Comparison of ENCODE assay signal across 14 cellular contexts in genomic region chr4:1244081-1244977, GRCh38. TPM values are rescaled to one million over a fixed set of nuclear protein-coding genes. Genes with fewer than 3 reads are reported as not detected.
A peak's percentile ranks its signal among the peaks of the same experiment; 100 is the strongest.
DNase-seq lines count a peak whose midpoint lies in the region; ATAC-seq, FAIRE-seq and TF ChIP-seq lines count a peak whose summit lies in the region.
"Had no signal": no experiment of that assay in that cellular context is flagged by ENCODE, and none has a peak within 500 bp of the region (broad histone marks: within the 10 kb centered on the region; RNA-seq: fewer than 3 reads in every experiment).

No MANE protein-coding gene starts in this region.

- peaks cover 8% of the 10 kb centered on the region for H3K4me1 ChIP-seq in A673 (ENCODE audit: insufficient read depth, low read length, poor library complexity, severe bottlenecking)

- H3K27me3 Mint-ChIP-seq in chondrocyte (ENCODE audit: low read depth) (no peaks in the 10 kb centered on the region), naive B cell (no peaks in the 10 kb centered on the region)

- H3K4me3 Mint-ChIP-seq in chondrocyte (ENCODE audit: unreplicated experiment) (no peak overlapping the region), naive B cell (peak overlapping the region in 6 of 8 donors; percentile 32 to 90 (median 56))

- no peak overlapping the region for H3K4me3 ChIP-seq in A673 (ENCODE audit: low read depth, low read length, poor library complexity, severe bottlenecking)
- H3K4me3 ChIP-seq: cardiac muscle cell, HAP-1 had no signal

- ATAC-seq in naive B cell (ENCODE audit: low read depth in 2 of 2) (no peak), GM19328 (IDR thresholded peaks at IDR 0.05; ENCODE audit: unreplicated experiment) (no peak)

- H3K4me1 Mint-ChIP-seq in chondrocyte (ENCODE audit: low read depth) = peaks cover 40% of the 10 kb centered on the region
- H3K4me1 Mint-ChIP-seq in naive B cell = peaks cover 35 to 51% (median 49%) of the 10 kb centered on the region in 3 donors

- no peaks in the 10 kb centered on the region for H3K27me3 ChIP-seq in A673 (replicated peaks; ENCODE audit: insufficient read depth, low read depth, low read length, poor library complexity)
- H3K27me3 ChIP-seq: cardiac muscle cell had no signal

- no TSS peak for BruUV-seq in A673 (replicated peaks; lab: Mats Ljungman, UMichigan)

- no peaks in the 10 kb centered on the region for H3K9me3 ChIP-seq in A673 (ENCODE audit: low read depth, low read length, poor library complexity, severe bottlenecking)
- H3K9me3 ChIP-seq: HAP-1 had no signal

- no peak for FAIRE-seq in D721Med (lab: Jason Lieb, UNC)
- FAIRE-seq: RCC 7860 had no signal

- intact Hi-C loops in A673 (cut with micrococcal nuclease; ENCODE audit: unreplicated experiment) = no loop called here

- CTCF ChIA-PET in A673 (lab: Charles Lee) = no interaction called here

- peaks cover 1% of the 10 kb centered on the region for H3K36me3 Mint-ChIP-seq in chondrocyte (ENCODE audit: low read depth)
- H3K36me3 Mint-ChIP-seq in naive B cell = no peaks in the 10 kb centered on the region

- DNase-seq in A673 (ENCODE audit: low spot score) = no peak
- peak; percentile 14 for DNase-seq in D721Med (ENCODE audit: insufficient read length, low spot score)
- DNase-seq in chondrocyte (ENCODE audit: low spot score) = peak; percentile 83
- DNase-seq in naive B cell = no peak
- no peak for DNase-seq in NCI-H1417 treated with DMSO at 0.1 percent for 48 hours (lab: John Stamatoyannopoulos, UW)
- no peak for DNase-seq in NCI-H510A (lab: John Stamatoyannopoulos, UW)
- no peak for DNase-seq in NCI-H2227 (lab: John Stamatoyannopoulos, UW; ENCODE audit: unreplicated experiment)
- DNase-seq: activated CD4-positive, alpha-beta T cell treated with anti-CD3 and anti-CD28 coated beads, Interleukin-2, amount 50 U/mL, for 1 hour; DMS153; NCI-H146 had no signal

- POLR2A ChIA-PET in A673 (lab: Charles Lee; ENCODE audit: low non-redundant PET) = no interaction called here

- H3K9me3 Mint-ChIP-seq in chondrocyte (ENCODE audit: low read depth) = no peaks in the 10 kb centered on the region
- no peaks in the 10 kb centered on the region for H3K9me3 Mint-ChIP-seq in naive B cell

- TF ChIP-seq CTCF in A673 (conservative IDR thresholded peaks at IDR 0.05; ENCODE audit: low read depth, low read length) (no peak), D721Med (IDR thresholded peaks at IDR 0.05; ENCODE audit: insufficient read depth, missing control alignments) (no peak), chondrocyte (IDR thresholded peaks at IDR 0.05) (no peak)

- H3K36me3 ChIP-seq in A673 (ENCODE audit: insufficient read depth, low read length, poor library complexity, severe bottlenecking) = peaks cover 12% of the 10 kb centered on the region

- H3K27ac Mint-ChIP-seq in chondrocyte (ENCODE audit: unreplicated experiment) (peak overlapping the region; percentile 45), naive B cell (peak overlapping the region in 5 of 6 donors; percentile 76 to 89 (median 87))

- peak overlapping the region; percentile 37 for H3K27ac ChIP-seq in A673 (ENCODE audit: low read depth, low read length, poor library complexity, severe bottlenecking)
- H3K27ac ChIP-seq: cardiac muscle cell had no signal

RNA-seq across cellular contexts. Expression of gene CTBP1, which starts 4.6 kb away (rescaled TPM):
- total RNA-seq in A673 (2021) (187 and 196 TPM in 2 replicates), chondrocyte (147 to 175 TPM (median 151 TPM) in 3 replicates)
- polyA plus RNA-seq in naive B cell (ENCODE audit: low read depth in 6 of 6) = 10 to 100 TPM; 46.4 to 98.8 (median 79.8) TPM

RNA-seq across cellular contexts. Expression of gene MAEA, which starts 45.4 kb away (rescaled TPM):
- total RNA-seq in A673 (2021) (85.9 and 87.0 TPM in 2 replicates), chondrocyte (54.4 to 62.6 TPM (median 56.3 TPM) in 3 replicates)
- polyA plus RNA-seq in naive B cell (ENCODE audit: low read depth in 6 of 6) = 10 to 100 TPM; 45.7 to 72.6 (median 57.1) TPM

Comparison
In these comparisons a context has a peak if more than half of its experiments do, and no peak if none do; other contexts are left out.
1. DNase-seq: peak in D721Med (single experiment) and chondrocyte (single experiment); none in A673 (single experiment), naive B cell (single experiment), NCI-H1417 treated with DMSO at 0.1 percent for 48 hours (single experiment), NCI-H510A (single experiment) and NCI-H2227 (single experiment).